Comparison of ENCODE assay signal across 26 cellular contexts in genomic region chr3:31370681-31371080, GRCh38.
DNase-seq lines count a peak whose midpoint lies in the region; ATAC-seq, FAIRE-seq and TF ChIP-seq lines count a peak whose summit lies in the region.
"Had no signal": no experiment of that assay in that cellular context is flagged by ENCODE, and none has a peak within 500 bp of the region (broad histone marks: within the 10 kb centered on the region; RNA-seq: fewer than 3 reads in every experiment).

No MANE protein-coding gene starts in this region.

- TF ChIP-seq POLR2A in HepG2 (IDR thresholded peaks at IDR 0.05; ENCODE audit: insufficient read depth in 1 of 2, low read depth in 2 of 2, low read length in 2 of 2) (0 out of 4 replicates have a peak, but pooled peaks of 1 of the 2 experiments have one; percentile 23), right lobe of liver (IDR thresholded peaks at IDR 0.05) (no peak)

- POLR2A ChIA-PET in HepG2 (lab: Yijun Ruan, JAX): interaction anchor here (0.6 to 1.6 kb wide), 5 partner anchors 10 to 162 kb away, joined by 3 to 7 read pairs (median 3); partner anchors contain the start of gene STT3B

- peak; percentile 72 for FAIRE-seq in HepG2 (lab: Jason Lieb, UNC)

- H3K4me1 Mint-ChIP-seq in CD14-positive monocyte: no peaks in the 10 kb centered on the region
- H3K4me1 Mint-ChIP-seq: B cell had no signal

- no TSS peak for BruUV-seq in HepG2 (replicated peaks; lab: Mats Ljungman, UMichigan)

- DNase-seq in HepG2 (ENCODE audit: low spot score) (peak; percentile 86), right lobe of liver (no peak), left lung (no peak), upper lobe of right lung (no peak), CD14-positive monocyte (ENCODE audit: low spot score) (no peak), AG20443 (ENCODE audit: low spot score) (no peak), NCI-H1417 treated with DMSO at 0.1 percent for 48 hours (lab: John Stamatoyannopoulos, UW) (no peak)
- DNase-seq: activated CD4-positive, alpha-beta T cell treated with anti-CD3 and anti-CD28 coated beads, Interleukin-2, amount 10 ng/mL, durations not matched to agents 7 days and 5 days; activated gamma-delta T cell; activated T-cell treated with anti-CD3 and anti-CD28 coated beads, Interleukin-2, amount 50 U/mL, for 24 hours; DMS79; foreskin keratinocyte; GDM1; HCEC 1CT; NCI-H1048; NCI-H187 treated with DMSO at 0.1 percent for 48 hours; NCI-H526; SJCRH30; spleen; stimulated activated CD4-positive, alpha-beta T cell treated with anti-CD3 and anti-CD28 coated beads, Interleukin-2, amount 100 ng/mL, for 48 hours; substantia nigra; upper lobe of left lung had no signal

- H3K4me3 ChIP-seq in HepG2 (replicated peaks in 1 of 3; ENCODE audit: insufficient read depth in 1 of 3, low read depth in 2 of 3, low read length in 3 of 3): no peak overlapping the region; a peak in 1 of 6 replicates
- H3K4me3 ChIP-seq in right lobe of liver: no peak overlapping the region
- H3K4me3 ChIP-seq in left lung: no peak overlapping the region
- H3K4me3 ChIP-seq in upper lobe of right lung: no peak overlapping the region
- H3K4me3 ChIP-seq: SJCRH30, spleen, upper lobe of left lung had no signal

- TF ChIP-seq EP300 in HepG2 (IDR thresholded peaks at IDR 0.05; ENCODE audit: low read depth in 2 of 2, low read length in 2 of 2): peak in 1 of 2 experiments; percentile 49; a peak in 1 of 4 replicates
- TF ChIP-seq EP300 in HepG2 (CRISPR knock-in tag; IDR thresholded peaks at IDR 0.05; ENCODE audit: borderline replicate concordance): peak; percentile 20; the same call in 1 of the 2 replicates

- TF ChIP-seq CTCF in HepG2 (CRISPR knock-in tag; IDR thresholded peaks at IDR 0.05) (no peak), right lobe of liver (IDR thresholded peaks at IDR 0.05) (no peak), left lung (IDR thresholded peaks at IDR 0.05) (no peak), upper lobe of right lung (IDR thresholded peaks at IDR 0.05) (no peak), CD14-positive monocyte (IDR thresholded peaks at IDR 0.05) (no peak)

- in situ Hi-C loops in HepG2 (cut with HindIII; ENCODE audit: extremely low pct_ligation_motif_present, low pct_unique_long_range_greater_than_20kb): no loop called here

- no peak overlapping the region for H3K4me3 Mint-ChIP-seq in CD14-positive monocyte
- H3K4me3 Mint-ChIP-seq: activated CD4-positive, alpha-beta T cell treated with anti-CD3 and anti-CD28 coated beads, Interleukin-2, amount 10 ng/mL, durations not matched to agents 7 days and 5 days; activated T-cell treated with anti-CD3 and anti-CD28 coated beads, Interleukin-2, amount 50 U/mL, for 24 hours; B cell; nephron had no signal

- no peak overlapping the region for H2AFZ ChIP-seq in HepG2 (ENCODE audit: low read length)

- CTCF ChIA-PET in HepG2 (lab: Yijun Ruan, JAX; ENCODE audit: low intra/inter-chr PET ratio, low total read pairs): no interaction called here

- H3K36me3 ChIP-seq in HepG2 (replicated peaks in 1 of 2; ENCODE audit: control insufficient read depth in 1 of 2, insufficient read depth in 2 of 2, low read length in 2 of 2): no peaks in the 10 kb centered on the region
- no peaks in the 10 kb centered on the region for H3K36me3 ChIP-seq in right lobe of liver
- no peaks in the 10 kb centered on the region for H3K36me3 ChIP-seq in left lung
- no peaks in the 10 kb centered on the region for H3K36me3 ChIP-seq in upper lobe of right lung
- H3K36me3 ChIP-seq: SJCRH30, spleen, upper lobe of left lung had no signal

- H4K20me1 ChIP-seq in HepG2 (ENCODE audit: insufficient read depth, low read length): no peaks in the 10 kb centered on the region

- H3K27me3 ChIP-seq in HepG2 (ENCODE audit: control insufficient read depth in 1 of 2, insufficient read depth in 2 of 2, low read length in 2 of 2): no peaks in the 10 kb centered on the region; a peak in 1 of 5 replicates
- no peaks in the 10 kb centered on the region for H3K27me3 ChIP-seq in right lobe of liver
- no peaks in the 10 kb centered on the region for H3K27me3 ChIP-seq in left lung
- H3K27me3 ChIP-seq in upper lobe of right lung: no peaks in the 10 kb centered on the region
- H3K27me3 ChIP-seq: foreskin keratinocyte, SJCRH30, spleen, upper lobe of left lung had no signal

- H3K9me3 ChIP-seq in HepG2 (ENCODE audit: low read length) (no peaks in the 10 kb centered on the region), right lobe of liver (no peaks in the 10 kb centered on the region), left lung (no peaks in the 10 kb centered on the region), upper lobe of right lung (no peaks in the 10 kb centered on the region)
- H3K9me3 ChIP-seq: SJCRH30, spleen, upper lobe of left lung had no signal

- intact Hi-C loops in HepG2 (cut with micrococcal nuclease; ENCODE audit: unreplicated experiment): no loop called here
- intact Hi-C loops in right lobe of liver (cut with DNase I): no loop called here
- intact Hi-C loops in left lung (cut with DNase I): no loop called here
- intact Hi-C loops in upper lobe of right lung (cut with DNase I): no loop called here
- intact Hi-C loops in CD14-positive monocyte (cut with micrococcal nuclease): no loop called here

- no peak for TF ChIP-seq RAD21 in HepG2 (CRISPR knock-in tag; IDR thresholded peaks at IDR 0.05)

- H3K79me2 ChIP-seq in HepG2 (ENCODE audit: insufficient read depth, low read length): no peaks in the 10 kb centered on the region

- H3K27ac ChIP-seq in HepG2 (ENCODE audit: extremely low read length, insufficient read depth, low read length): peak overlapping the region; percentile 70
- no peak overlapping the region for H3K27ac ChIP-seq in right lobe of liver
- H3K27ac ChIP-seq in left lung: peak overlapping the region; percentile 24 to 61
- H3K27ac ChIP-seq in upper lobe of right lung: no peak overlapping the region
- H3K27ac ChIP-seq: foreskin keratinocyte, SJCRH30, spleen, upper lobe of left lung had no signal

- peaks cover 52% of the 10 kb centered on the region for H3K4me1 ChIP-seq in HepG2 (ENCODE audit: insufficient read depth, low read length)
- peaks cover 0 to 9% (median 0%) of the 10 kb centered on the region in 4 donors for H3K4me1 ChIP-seq in right lobe of liver
- H3K4me1 ChIP-seq in left lung: peaks cover 6 to 8% of the 10 kb centered on the region in 2 donors
- no peaks in the 10 kb centered on the region for H3K4me1 ChIP-seq in upper lobe of right lung
- H3K4me1 ChIP-seq: foreskin keratinocyte, SJCRH30, spleen had no signal

- H3K9me3 Mint-ChIP-seq in CD14-positive monocyte: peaks cover 0 to 7% (median 0%) of the 10 kb centered on the region in 7 donors
- H3K9me3 Mint-ChIP-seq: activated T-cell treated with anti-CD3 and anti-CD28 coated beads, Interleukin-2, amount 50 U/mL, for 24 hours had no signal

- no peaks in the 10 kb centered on the region for H3K36me3 Mint-ChIP-seq in CD14-positive monocyte

- 5% methylated on average over 2 of the region's 2 CpGs for WGBS in HepG2 (ENCODE audit: low lambda C conversion rate)
- WGBS in right lobe of liver (ENCODE audit: insufficient coverage, low coverage, low lambda C conversion rate, missing lambda C conversion rate): 41% methylated on average over 2 of the region's 2 CpGs

- ATAC-seq in HepG2 (peak; percentile 90), right lobe of liver (no peak), esophagus mucosa (peak; percentile 89), left lung (peak; percentile 82), upper lobe of right lung (peak; percentile 65)
- ATAC-seq: foreskin keratinocyte, Panc1 had no signal

- no peak overlapping the region for H3K27ac Mint-ChIP-seq in CD14-positive monocyte
- H3K27ac Mint-ChIP-seq: activated CD4-positive, alpha-beta T cell treated with anti-CD3 and anti-CD28 coated beads, Interleukin-2, amount 10 ng/mL, durations not matched to agents 7 days and 5 days; activated T-cell treated with anti-CD3 and anti-CD28 coated beads, Interleukin-2, amount 50 U/mL, for 24 hours; B cell had no signal

- H3K9ac ChIP-seq in HepG2 (ENCODE audit: insufficient read depth, low read depth, low read length): peak overlapping the region; percentile 38

- peak overlapping the region; percentile 49 for H3K4me2 ChIP-seq in HepG2 (ENCODE audit: low read depth, low read length)

- H3K27me3 Mint-ChIP-seq in CD14-positive monocyte (ENCODE audit: low read depth in 3 of 3): no peaks in the 10 kb centered on the region
- H3K27me3 Mint-ChIP-seq: activated CD4-positive, alpha-beta T cell treated with anti-CD3 and anti-CD28 coated beads, Interleukin-2, amount 10 ng/mL, durations not matched to agents 7 days and 5 days; activated T-cell treated with anti-CD3 and anti-CD28 coated beads, Interleukin-2, amount 50 U/mL, for 24 hours; B cell had no signal

TF ChIP-seq in HepG2, 621 proteins besides CTCF, POLR2A, EP300 and RAD21 (continues in another document):
- TF ChIP-seq ZBTB44 (CRISPR knock-in tag; IDR thresholded peaks at IDR 0.05) (no peak), POGZ (CRISPR knock-in tag; IDR thresholded peaks at IDR 0.05) (no peak), HNRNPK (IDR thresholded peaks at IDR 0.05; ENCODE audit: low read depth, low read length, poor library complexity, severe bottlenecking) (no peak), SRF (IDR thresholded peaks at IDR 0.05; ENCODE audit: low read depth, low read length) (no peak), DMAP1 (CRISPR knock-in tag; IDR thresholded peaks at IDR 0.05) (no peak)

Comparison
In these comparisons a context has a peak if more than half of its experiments do, and no peak if none do; other contexts are left out.
1. ATAC-seq: peak in HepG2 (single experiment), esophagus mucosa (single experiment), left lung (single experiment) and upper lobe of right lung (single experiment); none in right lobe of liver (0 of 4).
2. H3K27ac ChIP-seq: peak in HepG2 (single experiment) and left lung (2 of 2); none in right lobe of liver (0 of 3) and upper lobe of right lung (single experiment).